ENCODE assay signal across 13 cellular contexts in the genomic region with DNA sequence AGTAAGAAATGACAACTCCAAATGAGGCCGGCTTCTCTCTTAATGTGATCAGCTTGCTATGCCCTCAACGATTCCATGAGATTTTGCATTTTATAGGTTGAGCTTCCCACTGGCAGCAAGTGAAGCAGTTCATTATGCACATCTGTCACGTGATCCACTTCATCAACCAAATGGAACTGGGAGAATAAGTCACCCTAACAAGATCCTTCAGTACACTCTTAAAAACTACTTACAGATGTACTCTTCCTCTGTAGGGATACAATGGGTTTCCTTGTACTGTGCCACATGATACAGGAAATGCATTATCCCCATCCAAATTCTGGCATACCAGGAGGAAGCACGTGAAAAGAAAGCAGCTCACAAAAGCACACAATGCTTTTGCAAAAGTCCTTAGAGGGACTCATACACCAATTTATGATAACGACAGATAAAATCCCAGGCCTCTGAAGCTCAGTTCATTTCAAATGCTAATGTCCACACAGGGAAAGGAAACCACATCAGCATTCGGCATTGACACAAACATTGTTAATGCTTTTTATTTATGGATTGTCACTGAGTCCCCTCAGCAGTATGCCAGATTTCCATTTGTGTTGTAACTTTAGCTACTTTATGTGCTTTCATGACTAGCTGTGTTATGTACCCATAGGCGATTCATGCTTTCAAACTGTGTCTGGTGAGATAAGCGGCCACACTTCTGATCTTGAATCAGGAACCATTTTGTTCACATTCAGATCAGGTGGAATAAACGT. TPM values are rescaled to one million over a fixed set of nuclear protein-coding genes. Genes with fewer than 3 reads are reported as not detected.
DNase-seq lines count a peak whose midpoint lies in the region; ATAC-seq and TF ChIP-seq lines count a peak whose summit lies in the region.
"Had no signal": no experiment of that assay in that cellular context is flagged by ENCODE, and none has a peak within 500 bp of the region (broad histone marks: within the 10 kb centered on the region; RNA-seq: fewer than 3 reads in every experiment).

No MANE protein-coding gene starts in this region.

- intact Hi-C loops in psoas muscle (cut with DNase I) = no loop called here

- TF ChIP-seq CTCF in fibroblast of pulmonary artery (IDR thresholded peaks at IDR 0.05; ENCODE audit: low read length, missing control alignments) (no peak), psoas muscle (IDR thresholded peaks at IDR 0.05) (no peak)

- peaks cover 31% of the 10 kb centered on the region for H3K4me1 ChIP-seq in psoas muscle

- DNase-seq in DMS 273 (lab: John Stamatoyannopoulos, UW; ENCODE audit: unreplicated experiment) (peak; percentile 38), DMS 273 treated with DMSO at 0.1 percent for 48 hours (lab: John Stamatoyannopoulos, UW) (no peak), NCI-H345 treated with DMSO at 0.1 percent for 48 hours (lab: John Stamatoyannopoulos, UW; ENCODE audit: unreplicated experiment) (peak; percentile 32), fibroblast of pulmonary artery (ENCODE audit: low read depth) (peak; percentile 59), psoas muscle (no peak), NOMO-1 treated with DMSO at 0.1 percent for 48 hours (lab: John Stamatoyannopoulos, UW; ENCODE audit: unreplicated experiment) (no peak), RPMI8226 (no peak)
- DNase-seq: activated gamma-delta T cell treated with Interleukin-2 at 50 U/mL for 16 hours, hippocampal formation had no signal

- no peak overlapping the region for H3K4me3 ChIP-seq in fibroblast of pulmonary artery (replicated peaks; ENCODE audit: low read depth, low read length)
- H3K4me3 ChIP-seq in psoas muscle = peak overlapping the region; percentile 21

- WGBS in psoas muscle, 3 donors = 29 to 39% (median 30%) methylated on average over 9 of the region's 9 CpGs

- H3K27ac ChIP-seq in psoas muscle = no peak overlapping the region
- H3K27ac ChIP-seq: 22Rv1 had no signal

- no peaks in the 10 kb centered on the region for H3K36me3 ChIP-seq in psoas muscle (ENCODE audit: insufficient read depth in 1 of 2, low read depth in 1 of 2)

- peak in 2 of 4 donors; percentile 36 to 50 for ATAC-seq in psoas muscle
- ATAC-seq in HG02885 (IDR thresholded peaks at IDR 0.05; ENCODE audit: poor library complexity, unreplicated experiment) = no peak
- ATAC-seq: activated CD4-positive, CD25-positive, alpha-beta regulatory T cell treated with anti-CD3 and anti-CD28 coated beads, Interleukin-2, amount 50 U/mL, for 24 hours; stimulated activated effector memory CD8-positive, alpha-beta T cell treated with anti-CD3 and anti-CD28 coated beads, Interleukin-12 subunit alpha, Interleukin-12 subunit beta, amount 100 ng/mL, for 72 hours had no signal

- H3K9me3 ChIP-seq in psoas muscle = no peaks in the 10 kb centered on the region

- no peaks in the 10 kb centered on the region for H3K27me3 ChIP-seq in psoas muscle (ENCODE audit: insufficient read depth in 3 of 3, low read length in 2 of 3)

RNA-seq across cellular contexts. Expression of gene REV3L, which starts 58.1 kb away (rescaled TPM):
- total RNA-seq in psoas muscle = 10 to 100 TPM; 18.8 to 36.3 (median 30.7) TPM
- 10 to 100 TPM in 2 of 3 donors, 1 to 10 TPM in 1; 9.0 to 11.6 (median 11.3) TPM for polyA plus RNA-seq in psoas muscle

Comparison
In these comparisons a context has a peak if more than half of its experiments do, and no peak if none do; other contexts are left out.
1. DNase-seq: peak in DMS 273 (single experiment), NCI-H345 treated with DMSO at 0.1 percent for 48 hours (single experiment) and fibroblast of pulmonary artery (single experiment); none in DMS 273 treated with DMSO at 0.1 percent for 48 hours (single experiment), psoas muscle (0 of 2), NOMO-1 treated with DMSO at 0.1 percent for 48 hours (single experiment) and RPMI8226 (single experiment).